In the genomic region with DNA sequence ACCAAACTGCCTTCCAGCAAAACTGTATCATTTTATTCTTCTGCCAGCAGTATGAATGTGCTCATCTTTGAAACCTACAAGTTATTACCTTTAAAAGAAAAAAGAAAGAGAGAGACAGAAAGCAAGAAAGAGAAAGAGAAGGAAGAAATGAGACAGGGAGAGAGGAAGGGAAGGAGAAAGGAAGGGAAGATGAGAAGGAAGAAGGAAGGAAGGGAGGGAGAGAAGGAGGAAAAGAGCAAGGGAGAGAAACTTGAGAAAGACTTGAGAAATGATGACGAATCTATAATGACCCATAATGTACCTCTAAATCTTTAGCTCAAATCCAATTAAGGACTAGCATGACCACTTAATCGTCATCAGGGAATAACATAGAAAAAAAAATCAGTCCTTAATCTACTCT, we compare ENCODE assay signal across 1 cellular context.
TF ChIP-seq lines count a peak whose summit lies in the region.

No MANE protein-coding gene starts in this region.

TF ChIP-seq in K562, 482 proteins besides CTCF, POLR2A, EP300 and RAD21:
- TF ChIP-seq, protein P1, sequence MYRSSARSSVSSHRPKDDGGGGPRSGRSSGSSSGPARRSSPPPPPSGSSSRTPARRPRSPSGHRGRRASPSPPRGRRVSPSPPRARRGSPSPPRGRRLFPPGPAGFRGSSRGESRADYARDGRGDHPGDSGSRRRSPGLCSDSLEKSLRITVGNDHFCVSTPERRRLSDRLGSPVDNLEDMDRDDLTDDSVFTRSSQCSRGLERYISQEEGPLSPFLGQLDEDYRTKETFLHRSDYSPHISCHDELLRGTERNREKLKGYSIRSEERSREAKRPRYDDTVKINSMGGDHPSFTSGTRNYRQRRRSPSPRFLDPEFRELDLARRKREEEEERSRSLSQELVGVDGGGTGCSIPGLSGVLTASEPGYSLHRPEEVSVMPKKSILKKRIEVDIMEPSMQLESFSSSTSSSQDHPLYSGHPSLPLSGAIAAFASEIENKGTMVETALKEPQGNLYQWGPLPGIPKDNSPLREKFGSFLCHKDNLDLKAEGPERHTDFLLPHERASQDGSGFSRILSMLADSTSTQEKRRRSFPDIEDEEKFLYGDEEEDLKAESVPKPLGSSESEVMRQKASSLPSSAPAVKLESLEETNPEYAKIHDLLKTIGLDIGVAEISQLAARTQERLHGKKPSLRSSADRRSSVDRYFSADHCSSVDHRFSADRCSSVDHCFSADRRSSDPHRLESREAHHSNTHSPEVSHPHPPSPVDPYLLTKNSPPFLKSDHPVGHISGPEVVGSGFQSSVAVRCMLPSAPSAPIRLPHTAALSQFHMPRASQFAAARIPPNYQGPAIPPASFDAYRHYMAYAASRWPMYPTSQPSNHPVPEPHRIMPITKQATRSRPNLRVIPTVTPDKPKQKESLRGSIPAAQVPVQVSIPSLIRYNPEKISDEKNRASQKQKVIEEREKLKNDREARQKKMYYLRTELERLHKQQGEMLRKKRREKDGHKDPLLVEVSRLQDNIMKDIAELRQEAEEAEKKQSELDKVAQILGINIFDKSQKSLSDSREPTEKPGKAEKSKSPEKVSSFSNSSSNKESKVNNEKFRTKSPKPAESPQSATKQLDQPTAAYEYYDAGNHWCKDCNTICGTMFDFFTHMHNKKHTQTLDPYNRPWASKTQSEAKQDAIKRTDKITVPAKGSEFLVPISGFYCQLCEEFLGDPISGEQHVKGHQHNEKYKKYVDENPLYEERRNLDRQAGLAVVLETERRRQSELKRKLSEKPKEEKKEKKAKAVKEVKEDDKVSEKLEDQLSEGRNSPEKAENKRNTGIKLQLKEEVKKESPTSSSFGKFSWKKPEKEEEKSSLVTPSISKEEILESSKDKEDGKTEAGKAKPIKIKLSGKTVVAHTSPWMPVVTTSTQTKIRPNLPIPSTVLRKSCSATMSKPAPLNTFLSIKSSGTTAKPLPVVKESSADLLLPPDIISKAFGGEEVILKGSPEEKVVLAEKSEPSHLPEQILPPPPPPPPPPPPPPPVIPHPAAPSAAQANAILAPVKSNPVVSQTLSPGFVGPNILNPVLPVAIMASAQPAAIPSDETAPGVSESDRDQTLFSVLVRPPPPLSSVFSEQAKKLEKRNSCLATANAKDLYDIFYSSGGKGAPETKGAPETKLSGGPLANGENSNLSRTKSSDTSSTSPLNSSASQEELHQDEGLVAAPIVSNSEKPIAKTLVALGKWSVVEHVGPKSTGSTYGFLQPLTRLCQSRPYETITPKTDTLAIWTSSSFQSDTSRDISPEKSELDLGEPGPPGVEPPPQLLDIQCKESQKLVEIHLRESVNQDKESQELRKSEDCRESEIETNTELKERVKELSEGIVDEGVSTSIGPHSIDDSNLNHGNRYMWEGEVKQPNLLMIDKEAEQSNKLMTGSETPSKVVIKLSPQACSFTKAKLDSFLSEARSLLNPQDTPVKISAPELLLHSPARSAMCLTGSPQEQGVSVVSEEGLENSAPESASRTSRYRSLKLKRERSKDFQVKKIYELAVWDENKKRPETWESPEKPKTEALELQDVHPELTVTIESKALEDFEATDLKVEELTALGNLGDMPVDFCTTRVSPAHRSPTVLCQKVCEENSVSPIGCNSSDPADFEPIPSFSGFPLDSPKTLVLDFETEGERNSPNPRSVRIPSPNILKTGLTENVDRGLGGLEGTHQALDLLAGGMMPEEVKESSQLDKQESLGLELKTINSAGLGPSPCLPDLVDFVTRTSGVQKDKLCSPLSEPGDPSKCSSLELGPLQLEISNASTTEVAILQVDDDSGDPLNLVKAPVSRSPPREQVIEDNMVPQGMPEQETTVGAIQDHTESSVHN (IDR thresholded peaks at IDR 0.05; ENCODE audit: borderline replicate concordance in 1 of 2, low read depth in 1 of 2) = no peak
- TF ChIP-seq, protein P2, sequence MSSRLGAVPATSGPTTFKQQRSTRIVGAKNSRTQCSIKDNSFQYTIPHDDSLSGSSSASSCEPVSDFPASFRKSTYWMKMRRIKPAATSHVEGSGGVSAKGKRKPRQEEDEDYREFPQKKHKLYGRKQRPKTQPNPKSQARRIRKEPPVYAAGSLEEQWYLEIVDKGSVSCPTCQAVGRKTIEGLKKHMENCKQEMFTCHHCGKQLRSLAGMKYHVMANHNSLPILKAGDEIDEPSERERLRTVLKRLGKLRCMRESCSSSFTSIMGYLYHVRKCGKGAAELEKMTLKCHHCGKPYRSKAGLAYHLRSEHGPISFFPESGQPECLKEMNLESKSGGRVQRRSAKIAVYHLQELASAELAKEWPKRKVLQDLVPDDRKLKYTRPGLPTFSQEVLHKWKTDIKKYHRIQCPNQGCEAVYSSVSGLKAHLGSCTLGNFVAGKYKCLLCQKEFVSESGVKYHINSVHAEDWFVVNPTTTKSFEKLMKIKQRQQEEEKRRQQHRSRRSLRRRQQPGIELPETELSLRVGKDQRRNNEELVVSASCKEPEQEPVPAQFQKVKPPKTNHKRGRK (tag; IDR thresholded peaks at IDR 0.05) = peak; percentile 80
- TF ChIP-seq NR3C1 (CRISPR knock-in tag; IDR thresholded peaks at IDR 0.05) (no peak), ZNF316 (IDR thresholded peaks at IDR 0.05) (0 out of 2 replicates have a peak, but pooled peaks have one; percentile 13), NFIC (IDR thresholded peaks at IDR 0.05) (no peak)
- TF ChIP-seq, protein P3, sequence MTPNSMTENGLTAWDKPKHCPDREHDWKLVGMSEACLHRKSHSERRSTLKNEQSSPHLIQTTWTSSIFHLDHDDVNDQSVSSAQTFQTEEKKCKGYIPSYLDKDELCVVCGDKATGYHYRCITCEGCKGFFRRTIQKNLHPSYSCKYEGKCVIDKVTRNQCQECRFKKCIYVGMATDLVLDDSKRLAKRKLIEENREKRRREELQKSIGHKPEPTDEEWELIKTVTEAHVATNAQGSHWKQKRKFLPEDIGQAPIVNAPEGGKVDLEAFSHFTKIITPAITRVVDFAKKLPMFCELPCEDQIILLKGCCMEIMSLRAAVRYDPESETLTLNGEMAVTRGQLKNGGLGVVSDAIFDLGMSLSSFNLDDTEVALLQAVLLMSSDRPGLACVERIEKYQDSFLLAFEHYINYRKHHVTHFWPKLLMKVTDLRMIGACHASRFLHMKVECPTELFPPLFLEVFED (CRISPR knock-in tag; conservative IDR thresholded peaks at IDR 0.05) = 0 out of 2 replicates have a peak, but pooled peaks have one; percentile 30
